In the genomic region with DNA sequence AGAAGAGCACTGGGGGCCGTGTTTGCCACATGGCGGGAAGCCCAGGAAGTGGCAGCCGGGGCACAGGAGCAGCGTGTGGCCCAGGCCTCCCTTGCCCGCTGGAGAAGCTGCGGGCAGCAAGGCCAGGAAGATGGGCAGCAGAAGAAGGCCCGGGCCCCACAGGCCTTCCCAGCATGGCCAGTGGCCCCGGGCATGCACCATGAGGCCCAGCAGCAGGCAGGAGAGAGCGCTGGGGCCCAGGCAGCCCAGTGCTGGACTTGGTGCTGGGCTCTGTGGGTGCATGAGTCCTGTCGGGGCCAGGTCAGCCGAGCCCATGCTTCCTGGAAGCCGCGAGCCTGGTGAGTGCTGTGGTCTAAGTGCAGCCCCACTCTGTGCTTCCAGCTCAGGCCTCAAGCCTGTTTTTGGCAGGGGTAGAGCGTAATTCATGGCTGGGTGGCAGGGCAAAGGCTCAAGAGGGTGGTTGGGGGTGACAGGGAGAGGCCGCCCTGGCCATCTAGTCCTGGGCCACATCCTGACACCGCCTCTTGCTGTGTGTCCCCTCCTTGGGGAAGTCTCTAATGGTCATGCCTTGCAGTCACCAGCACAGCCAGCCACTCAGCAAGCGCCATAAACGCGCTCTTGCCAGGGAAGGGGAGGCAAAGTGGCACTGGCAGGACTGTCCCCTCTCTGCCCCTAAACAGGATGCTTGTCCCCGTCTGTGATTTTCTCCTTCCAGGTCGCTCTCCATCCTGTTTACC, we compare ENCODE assay signal across 11 cellular contexts. TPM values are rescaled to one million over a fixed set of nuclear protein-coding genes. Genes with fewer than 3 reads are reported as not detected.
DNase-seq lines count a peak whose midpoint lies in the region; ATAC-seq and TF ChIP-seq lines count a peak whose summit lies in the region.
"Had no signal": no experiment of that assay in that cellular context is flagged by ENCODE, and none has a peak within 500 bp of the region (broad histone marks: within the 10 kb centered on the region; RNA-seq: fewer than 3 reads in every experiment).

No MANE protein-coding gene starts in this region.

- H3K36me3 ChIP-seq in heart left ventricle = peaks cover 0 to 4% (median 0%) of the 10 kb centered on the region in 9 donors
- H3K36me3 ChIP-seq in left ventricle myocardium inferior = no peaks in the 10 kb centered on the region

- H3K27me3 Mint-ChIP-seq in osteocyte (ENCODE audit: unreplicated experiment) = no peaks in the 10 kb centered on the region
- peaks cover 9% of the 10 kb centered on the region for H3K27me3 Mint-ChIP-seq in activated naive CD4-positive, alpha-beta T cell treated with anti-CD3 and anti-CD28 coated beads, Interleukin-2, amount 10 ng/mL, durations not matched to agents 7 days and 5 days

- H3K4me1 Mint-ChIP-seq in osteocyte (ENCODE audit: unreplicated experiment) = peaks cover 29% of the 10 kb centered on the region
- H3K4me1 Mint-ChIP-seq in activated naive CD4-positive, alpha-beta T cell treated with anti-CD3 and anti-CD28 coated beads, Interleukin-2, amount 10 ng/mL, durations not matched to agents 7 days and 5 days = no peaks in the 10 kb centered on the region

- CTCF ChIA-PET in activated naive CD4-positive, alpha-beta T cell treated with anti-CD3 and anti-CD28 coated beads, Interleukin-2, amount 10 ng/mL, durations not matched to agents 7 days and 5 days (lab: Charles Lee) = interaction anchor here (0.6 to 1.5 kb wide), 6 partner anchors 10 to 183 kb away, joined by 3 to 7 read pairs (median 4); no protein-coding TSS in a partner anchor

- TF ChIP-seq CTCF in heart left ventricle (IDR thresholded peaks at IDR 0.05) (no peak), left ventricle myocardium inferior (IDR thresholded peaks at IDR 0.05; ENCODE audit: borderline replicate concordance) (no peak), osteocyte (IDR thresholded peaks at IDR 0.05) (no peak)

- WGBS in heart left ventricle, 4 donors = 68 to 69% (median 69%) methylated on average over 9 to 21 of the region's 21 CpGs

- no peak for TF ChIP-seq POLR2A in heart left ventricle (IDR thresholded peaks at IDR 0.05)

- H3K27me3 ChIP-seq in heart left ventricle = no peaks in the 10 kb centered on the region
- no peaks in the 10 kb centered on the region for H3K27me3 ChIP-seq in left ventricle myocardium inferior (ENCODE audit: low read depth)

- no peaks in the 10 kb centered on the region for H3K9me3 Mint-ChIP-seq in osteocyte (ENCODE audit: unreplicated experiment)
- H3K9me3 Mint-ChIP-seq in activated naive CD4-positive, alpha-beta T cell treated with anti-CD3 and anti-CD28 coated beads, Interleukin-2, amount 10 ng/mL, durations not matched to agents 7 days and 5 days = no peaks in the 10 kb centered on the region
- H3K9me3 Mint-ChIP-seq: activated T-helper 2 cell treated with anti-CD3 and anti-CD28 coated beads, Interferon-gamma antibody, Interleukin-2, Interleukin-4, amounts not matched to agents 10 μg/mL and 5 μg/mL and 100 μg/mL, durations not matched to agents 14 hours and 24 hours and 36 hours had no signal

- H3K4me1 ChIP-seq in heart left ventricle (peaks cover 19 to 52% (median 50%) of the 10 kb centered on the region in 12 donors), left ventricle myocardium inferior (peaks cover 52% of the 10 kb centered on the region)

- DNase-seq in heart left ventricle (peak in 2 of 5 donors; percentile 24 to 26), left ventricle myocardium superior (no peak), left ventricle myocardium inferior (no peak), osteocyte (ENCODE audit: extremely low spot score, unreplicated experiment) (peak; percentile 77), mesenteric fat pad (ENCODE audit: low spot score) (no peak), NCI-H187 (lab: John Stamatoyannopoulos, UW) (no peak), SW480 (ENCODE audit: low spot score) (no peak)
- DNase-seq in activated naive CD4-positive, alpha-beta T cell treated with anti-CD3 and anti-CD28 coated beads, Interleukin-2, amount 10 ng/mL, durations not matched to agents 7 days and 5 days = no peak
- DNase-seq: NCI-H1436 had no signal

- H3K4me3 ChIP-seq in heart left ventricle (peak overlapping the region in 9 of 12 donors; percentile 35 to 53 (median 43)), left ventricle myocardium inferior (peak overlapping the region; percentile 60)

- H3K36me3 Mint-ChIP-seq in osteocyte (ENCODE audit: unreplicated experiment) = no peaks in the 10 kb centered on the region
- no peaks in the 10 kb centered on the region for H3K36me3 Mint-ChIP-seq in activated naive CD4-positive, alpha-beta T cell treated with anti-CD3 and anti-CD28 coated beads, Interleukin-2, amount 10 ng/mL, durations not matched to agents 7 days and 5 days

- H3K4me3 Mint-ChIP-seq in osteocyte (ENCODE audit: unreplicated experiment) = no peak overlapping the region
- no peak overlapping the region for H3K4me3 Mint-ChIP-seq in activated naive CD4-positive, alpha-beta T cell treated with anti-CD3 and anti-CD28 coated beads, Interleukin-2, amount 10 ng/mL, durations not matched to agents 7 days and 5 days

- H3K27ac Mint-ChIP-seq in osteocyte (ENCODE audit: unreplicated experiment) = no peak overlapping the region
- H3K27ac Mint-ChIP-seq in activated naive CD4-positive, alpha-beta T cell treated with anti-CD3 and anti-CD28 coated beads, Interleukin-2, amount 10 ng/mL, durations not matched to agents 7 days and 5 days = no peak overlapping the region
- H3K27ac Mint-ChIP-seq: activated T-helper 2 cell treated with anti-CD3 and anti-CD28 coated beads, Interferon-gamma antibody, Interleukin-2, Interleukin-4, amounts not matched to agents 10 μg/mL and 5 μg/mL and 100 μg/mL, durations not matched to agents 14 hours and 24 hours and 36 hours; progenitor cell of endocrine pancreas had no signal

- H3K9me3 ChIP-seq in heart left ventricle = no peaks in the 10 kb centered on the region
- H3K9me3 ChIP-seq in left ventricle myocardium inferior (replicated peaks) = no peaks in the 10 kb centered on the region

- intact Hi-C loops in heart left ventricle (cut with DNase I) = loop anchor here in 3 of 10 donors (2.0 to 10.0 kb wide), 3 partner anchors 18 to 50 kb away; partner anchors contain the start of gene AGTRAP (in 2 of the 3)
- intact Hi-C loops in left ventricle myocardium superior (cut with micrococcal nuclease) = no loop called here
- intact Hi-C loops in left ventricle myocardium inferior (cut with micrococcal nuclease) = no loop called here

- peak in 2 of 4 donors; percentile 0 to 8 for ATAC-seq in heart left ventricle
- ATAC-seq in left ventricle myocardium superior = no peak

- H3K27ac ChIP-seq in heart left ventricle (peak overlapping the region in 11 of 12 donors; percentile 46 to 99 (median 71)), left ventricle myocardium inferior (replicated peaks) (peak overlapping the region; percentile 98)

RNA-seq across cellular contexts. Expression of gene MTHFR, which starts 21.3 kb away (rescaled TPM):
- total RNA-seq in heart left ventricle = 10 to 100 TPM; 26.9 to 61.2 (median 38.1) TPM
- 10 to 100 TPM; 21.9 to 45.9 TPM for polyA plus RNA-seq in heart left ventricle
- 37.9 TPM for total RNA-seq in left ventricle myocardium superior
- 40.1 TPM for total RNA-seq in left ventricle myocardium inferior
- 30.5 and 33.2 TPM in 2 replicates for total RNA-seq in osteocyte
- total RNA-seq in mesenteric fat pad = 35.8 TPM

RNA-seq across cellular contexts. Expression of gene CLCN6, which starts 21.6 kb away (rescaled TPM):
- total RNA-seq in heart left ventricle = 10 to 100 TPM; 11.6 to 21.5 (median 17.2) TPM
- 10 to 100 TPM; 10.2 to 17.2 TPM for polyA plus RNA-seq in heart left ventricle
- 15.4 TPM for total RNA-seq in left ventricle myocardium superior
- total RNA-seq in left ventricle myocardium inferior = 16.1 TPM
- total RNA-seq in osteocyte = 27.8 and 30.4 TPM in 2 replicates
- 24.1 TPM for total RNA-seq in mesenteric fat pad

RNA-seq across cellular contexts. Expression of gene C1orf167, which starts 22.4 kb away (rescaled TPM):
- 1 to 10 TPM; 1.5 to 7.6 (median 3.1) TPM for total RNA-seq in heart left ventricle
- polyA plus RNA-seq in heart left ventricle = 1 to 10 TPM; 4.1 to 4.9 TPM
- total RNA-seq in left ventricle myocardium superior = 2.1 TPM
- 2.5 TPM for total RNA-seq in left ventricle myocardium inferior
- total RNA-seq in osteocyte = not detected in 2 replicates
- 1.1 TPM for total RNA-seq in mesenteric fat pad
- total RNA-seq: activated T-helper 2 cell treated with anti-CD3 and anti-CD28 coated beads, Interferon-gamma antibody, Interleukin-2, Interleukin-4, amounts not matched to agents 10 μg/mL and 5 μg/mL and 100 μg/mL, durations not matched to agents 14 hours and 24 hours and 36 hours; progenitor cell of endocrine pancreas had no signal

RNA-seq across cellular contexts. Expression of gene AGTRAP, which starts 48.5 kb away (rescaled TPM):
- total RNA-seq in heart left ventricle (10 to 100 TPM; 11.8 to 36.7 (median 24.5) TPM), left ventricle myocardium superior (13.4 TPM), left ventricle myocardium inferior (16.6 TPM), osteocyte (25.4 and 30.4 TPM in 2 replicates), mesenteric fat pad (39.8 TPM)
- polyA plus RNA-seq in heart left ventricle = 100 to 1,000 TPM in 1 of 2 donors, 10 to 100 TPM in 1; 18.2 to 134 TPM
